ENCODE assay signal across 15 cellular contexts in genomic region chr6:149563203-149563927, GRCh38. TPM values are rescaled to one million over a fixed set of nuclear protein-coding genes. Genes with fewer than 3 reads are reported as not detected.
A peak's percentile ranks its signal among the peaks of the same experiment; 100 is the strongest.
DNase-seq lines count a peak whose midpoint lies in the region; ATAC-seq, FAIRE-seq and TF ChIP-seq lines count a peak whose summit lies in the region.
"Had no signal": no experiment of that assay in that cellular context is flagged by ENCODE, and none has a peak within 500 bp of the region (broad histone marks: within the 10 kb centered on the region; RNA-seq: fewer than 3 reads in every experiment).

No MANE protein-coding gene starts in this region.

- TF ChIP-seq EP300 in stomach (IDR thresholded peaks at IDR 0.05), result no peak

- no peak for TF ChIP-seq POLR2A in stomach (IDR thresholded peaks at IDR 0.05)

- ATAC-seq in HG03135 (IDR thresholded peaks at IDR 0.05; ENCODE audit: unreplicated experiment), result no peak
- ATAC-seq: stimulated activated memory B cell treated with anti-CD40 and anti-IgM and Interleukin-4, amounts not matched to agents 10 μg/mL and 1 μg/mL and 100 μg/mL, for 72 hours had no signal

- FAIRE-seq in D721Med (lab: Jason Lieb, UNC), result no peak
- FAIRE-seq: TTC549 had no signal

- H3K4me3 Mint-ChIP-seq in nephron, result peak overlapping the region in 2 of 3 experiments; percentile 23 to 50
- H3K4me3 Mint-ChIP-seq: stimulated activated memory B cell treated with anti-CD40 and anti-IgM and Interleukin-4, amounts not matched to agents 10 μg/mL and 1 μg/mL and 100 μg/mL, for 72 hours had no signal

- DNase-seq in Daoy (ENCODE audit: low read depth) (peak; percentile 74), M059J (ENCODE audit: low read depth) (peak; percentile 81), choroid plexus epithelial cell (ENCODE audit: low read depth) (peak; percentile 68), stomach (no peak), D721Med (ENCODE audit: insufficient read length, low spot score) (no peak), DMS153 (lab: John Stamatoyannopoulos, UW) (no peak)
- DNase-seq: islet precursor cell, MG63, NCI-H446, RPMI8226 had no signal

- H3K9me3 ChIP-seq in stomach, result no peaks in the 10 kb centered on the region
- H3K9me3 ChIP-seq: MG63, neutrophil had no signal

- H3K9me3 Mint-ChIP-seq in nephron, result no peaks in the 10 kb centered on the region
- H3K9me3 Mint-ChIP-seq: stimulated activated memory B cell treated with anti-CD40 and anti-IgM and Interleukin-4, amounts not matched to agents 10 μg/mL and 1 μg/mL and 100 μg/mL, for 72 hours had no signal

- peaks cover 28% of the 10 kb centered on the region for H3K27me3 Mint-ChIP-seq in nephron (ENCODE audit: low read depth)
- H3K27me3 Mint-ChIP-seq: stimulated activated memory B cell treated with anti-CD40 and anti-IgM and Interleukin-4, amounts not matched to agents 10 μg/mL and 1 μg/mL and 100 μg/mL, for 72 hours had no signal

- 72 to 92% (median 86%) methylated on average over 5 of the region's 5 CpGs for WGBS in stomach, 5 donors

- H3K27ac ChIP-seq in stomach, result no peak overlapping the region
- H3K27ac ChIP-seq: neutrophil had no signal

- no peak for TF ChIP-seq CTCF in choroid plexus epithelial cell (conservative IDR thresholded peaks at IDR 0.05; ENCODE audit: low read depth, low read length)
- no peak for TF ChIP-seq CTCF in nephron (IDR thresholded peaks at IDR 0.05; ENCODE audit: unreplicated experiment in 3 of 3)
- no peak for TF ChIP-seq CTCF in stomach (IDR thresholded peaks at IDR 0.05)
- no peak for TF ChIP-seq CTCF in D721Med (IDR thresholded peaks at IDR 0.05; ENCODE audit: insufficient read depth, missing control alignments)

- no peaks in the 10 kb centered on the region for H3K36me3 Mint-ChIP-seq in nephron (ENCODE audit: low read depth)
- H3K36me3 Mint-ChIP-seq: stimulated activated memory B cell treated with anti-CD40 and anti-IgM and Interleukin-4, amounts not matched to agents 10 μg/mL and 1 μg/mL and 100 μg/mL, for 72 hours had no signal

- no peaks in the 10 kb centered on the region for H3K27me3 ChIP-seq in stomach
- H3K27me3 ChIP-seq: MG63 had no signal

- no peak overlapping the region for H3K27ac Mint-ChIP-seq in nephron
- H3K27ac Mint-ChIP-seq: stimulated activated memory B cell treated with anti-CD40 and anti-IgM and Interleukin-4, amounts not matched to agents 10 μg/mL and 1 μg/mL and 100 μg/mL, for 72 hours had no signal

- H3K36me3 ChIP-seq in stomach, result no peaks in the 10 kb centered on the region
- H3K36me3 ChIP-seq: MG63, neutrophil had no signal

- H3K4me1 ChIP-seq in stomach, result peaks cover 6 to 27% (median 22%) of the 10 kb centered on the region in 4 donors

- intact Hi-C loops in stomach (cut with DNase I; ENCODE audit: low total_unique reads), result no loop called here

- H3K4me1 Mint-ChIP-seq in nephron, result peaks cover 14% of the 10 kb centered on the region

- H3K4me3 ChIP-seq in choroid plexus epithelial cell (ENCODE audit: low read depth, low read length) (no peak overlapping the region), stomach (no peak overlapping the region)
- H3K4me3 ChIP-seq: MG63 had no signal

RNA-seq across cellular contexts. Expression of gene GINM1, which starts 2.8 kb away (rescaled TPM):
- total RNA-seq in Daoy (2014; rRNA removed; shearing (Covaris generic)), result 42.1 and 52.4 TPM in 2 replicates
- total RNA-seq in M059J (2014; rRNA removed; shearing (Covaris generic)), result 103 and 129 TPM in 2 replicates
- total RNA-seq in stomach, result 10 to 100 TPM in 3 of 5 donors, 1 to 10 TPM in 2; 3.2 to 61.6 (median 30.6) TPM
- 10 to 100 TPM; 16.0 to 31.9 (median 24.6) TPM for polyA plus RNA-seq in stomach

RNA-seq across cellular contexts. Expression of gene PPIL4, which starts 17.5 kb away (rescaled TPM):
- total RNA-seq in Daoy (2014; rRNA removed; shearing (Covaris generic)), result 53.7 and 58.4 TPM in 2 replicates
- total RNA-seq in M059J (2014; rRNA removed; shearing (Covaris generic)), result 42.0 and 52.9 TPM in 2 replicates
- 10 to 100 TPM in 3 of 5 donors, 1 to 10 TPM in 2; 7.6 to 59.7 (median 35.1) TPM for total RNA-seq in stomach
- 10 to 100 TPM; 12.4 to 20.0 (median 12.8) TPM for polyA plus RNA-seq in stomach

Comparison
In these comparisons a context has a peak if more than half of its experiments do, and no peak if none do; other contexts are left out.
1. DNase-seq: peak in Daoy (single experiment), M059J (single experiment) and choroid plexus epithelial cell (single experiment); none in stomach (single experiment), D721Med (single experiment) and DMS153 (single experiment).